ENCODE assay signal across 2 cellular contexts in the genomic region with DNA sequence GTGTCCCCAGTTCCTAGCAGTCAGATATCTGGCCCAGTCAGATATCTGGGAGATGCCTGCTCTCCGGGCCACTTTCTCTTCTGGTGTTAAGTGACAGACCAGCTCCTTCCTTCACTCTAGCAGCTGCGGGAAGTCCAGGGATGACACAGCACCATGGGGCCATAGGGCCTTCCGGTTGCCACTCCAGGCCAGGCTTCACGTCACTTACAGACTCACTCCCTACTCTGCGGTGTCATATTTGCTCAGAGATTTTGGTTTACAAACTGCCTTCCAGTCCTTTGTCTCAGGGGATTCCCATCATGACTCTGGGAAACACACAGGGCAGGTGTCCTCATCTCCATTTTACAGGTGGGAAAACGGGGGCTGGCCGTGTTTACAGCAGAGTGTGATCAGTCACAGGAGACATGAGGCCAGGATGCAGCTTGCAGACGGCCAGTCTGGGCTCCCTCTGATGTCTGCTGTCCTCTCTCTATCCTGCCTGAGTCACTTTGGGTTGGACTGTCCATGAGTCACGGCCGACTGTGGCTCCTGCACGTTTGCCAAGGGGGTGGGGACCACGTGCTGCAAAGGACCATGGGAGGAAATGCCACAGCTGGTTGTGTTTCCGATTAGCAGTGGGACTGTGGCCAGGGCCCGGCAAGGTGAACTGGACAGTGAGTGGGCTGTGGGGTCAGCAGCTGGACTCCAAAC.
A peak's percentile ranks its signal among the peaks of the same experiment; 100 is the strongest.
TF ChIP-seq lines count a peak whose summit lies in the region.

No MANE protein-coding gene starts in this region.

TF ChIP-seq in SK-N-SH, 30 proteins besides CTCF, POLR2A, EP300 and RAD21 (continues in another document):
- TF ChIP-seq, protein P1, sequence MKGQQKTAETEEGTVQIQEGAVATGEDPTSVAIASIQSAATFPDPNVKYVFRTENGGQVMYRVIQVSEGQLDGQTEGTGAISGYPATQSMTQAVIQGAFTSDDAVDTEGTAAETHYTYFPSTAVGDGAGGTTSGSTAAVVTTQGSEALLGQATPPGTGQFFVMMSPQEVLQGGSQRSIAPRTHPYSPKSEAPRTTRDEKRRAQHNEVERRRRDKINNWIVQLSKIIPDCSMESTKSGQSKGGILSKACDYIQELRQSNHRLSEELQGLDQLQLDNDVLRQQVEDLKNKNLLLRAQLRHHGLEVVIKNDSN (IDR thresholded peaks at IDR 0.05; ENCODE audit: borderline replicate concordance, low read depth): peak; percentile 85
- TF ChIP-seq GABPA (IDR thresholded peaks at IDR 0.05; ENCODE audit: low read depth): peak; percentile 38; the same call in 1 of the 2 replicates
- no peak for TF ChIP-seq FOXJ3 (CRISPR knock-in tag; IDR thresholded peaks at IDR 0.05)
- TF ChIP-seq, protein P2, sequence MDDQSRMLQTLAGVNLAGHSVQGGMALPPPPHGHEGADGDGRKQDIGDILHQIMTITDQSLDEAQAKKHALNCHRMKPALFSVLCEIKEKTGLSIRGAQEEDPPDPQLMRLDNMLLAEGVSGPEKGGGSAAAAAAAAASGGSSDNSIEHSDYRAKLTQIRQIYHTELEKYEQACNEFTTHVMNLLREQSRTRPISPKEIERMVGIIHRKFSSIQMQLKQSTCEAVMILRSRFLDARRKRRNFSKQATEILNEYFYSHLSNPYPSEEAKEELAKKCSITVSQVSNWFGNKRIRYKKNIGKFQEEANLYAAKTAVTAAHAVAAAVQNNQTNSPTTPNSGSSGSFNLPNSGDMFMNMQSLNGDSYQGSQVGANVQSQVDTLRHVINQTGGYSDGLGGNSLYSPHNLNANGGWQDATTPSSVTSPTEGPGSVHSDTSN (IDR thresholded peaks at IDR 0.05): peak; percentile 63
- no peak for TF ChIP-seq MEF2A (IDR thresholded peaks at IDR 0.05; ENCODE audit: borderline replicate concordance, low read depth)
- TF ChIP-seq NFIC (IDR thresholded peaks at IDR 0.05; ENCODE audit: borderline replicate concordance): peak; percentile 97
- TF ChIP-seq, protein P3, sequence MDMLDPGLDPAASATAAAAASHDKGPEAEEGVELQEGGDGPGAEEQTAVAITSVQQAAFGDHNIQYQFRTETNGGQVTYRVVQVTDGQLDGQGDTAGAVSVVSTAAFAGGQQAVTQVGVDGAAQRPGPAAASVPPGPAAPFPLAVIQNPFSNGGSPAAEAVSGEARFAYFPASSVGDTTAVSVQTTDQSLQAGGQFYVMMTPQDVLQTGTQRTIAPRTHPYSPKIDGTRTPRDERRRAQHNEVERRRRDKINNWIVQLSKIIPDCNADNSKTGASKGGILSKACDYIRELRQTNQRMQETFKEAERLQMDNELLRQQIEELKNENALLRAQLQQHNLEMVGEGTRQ (IDR thresholded peaks at IDR 0.05; ENCODE audit: borderline replicate concordance, low read depth, low read length): peak; percentile 58
- no peak for TF ChIP-seq YY1 (IDR thresholded peaks at IDR 0.05; ENCODE audit: low read depth)
- peak; percentile 40; the same call in 1 of the 2 replicates for TF ChIP-seq ELF1 (IDR thresholded peaks at IDR 0.05)
- TF ChIP-seq GATA2 (CRISPR knock-in tag; IDR thresholded peaks at IDR 0.05): no peak
- no peak for TF ChIP-seq RFX5 (IDR thresholded peaks at IDR 0.05; ENCODE audit: low read length)
- no peak for TF ChIP-seq SMC3 (IDR thresholded peaks at IDR 0.05; ENCODE audit: low read depth, low read length)
- TF ChIP-seq, protein P4, sequence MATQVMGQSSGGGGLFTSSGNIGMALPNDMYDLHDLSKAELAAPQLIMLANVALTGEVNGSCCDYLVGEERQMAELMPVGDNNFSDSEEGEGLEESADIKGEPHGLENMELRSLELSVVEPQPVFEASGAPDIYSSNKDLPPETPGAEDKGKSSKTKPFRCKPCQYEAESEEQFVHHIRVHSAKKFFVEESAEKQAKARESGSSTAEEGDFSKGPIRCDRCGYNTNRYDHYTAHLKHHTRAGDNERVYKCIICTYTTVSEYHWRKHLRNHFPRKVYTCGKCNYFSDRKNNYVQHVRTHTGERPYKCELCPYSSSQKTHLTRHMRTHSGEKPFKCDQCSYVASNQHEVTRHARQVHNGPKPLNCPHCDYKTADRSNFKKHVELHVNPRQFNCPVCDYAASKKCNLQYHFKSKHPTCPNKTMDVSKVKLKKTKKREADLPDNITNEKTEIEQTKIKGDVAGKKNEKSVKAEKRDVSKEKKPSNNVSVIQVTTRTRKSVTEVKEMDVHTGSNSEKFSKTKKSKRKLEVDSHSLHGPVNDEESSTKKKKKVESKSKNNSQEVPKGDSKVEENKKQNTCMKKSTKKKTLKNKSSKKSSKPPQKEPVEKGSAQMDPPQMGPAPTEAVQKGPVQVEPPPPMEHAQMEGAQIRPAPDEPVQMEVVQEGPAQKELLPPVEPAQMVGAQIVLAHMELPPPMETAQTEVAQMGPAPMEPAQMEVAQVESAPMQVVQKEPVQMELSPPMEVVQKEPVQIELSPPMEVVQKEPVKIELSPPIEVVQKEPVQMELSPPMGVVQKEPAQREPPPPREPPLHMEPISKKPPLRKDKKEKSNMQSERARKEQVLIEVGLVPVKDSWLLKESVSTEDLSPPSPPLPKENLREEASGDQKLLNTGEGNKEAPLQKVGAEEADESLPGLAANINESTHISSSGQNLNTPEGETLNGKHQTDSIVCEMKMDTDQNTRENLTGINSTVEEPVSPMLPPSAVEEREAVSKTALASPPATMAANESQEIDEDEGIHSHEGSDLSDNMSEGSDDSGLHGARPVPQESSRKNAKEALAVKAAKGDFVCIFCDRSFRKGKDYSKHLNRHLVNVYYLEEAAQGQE (IDR thresholded peaks at IDR 0.05; ENCODE audit: low read depth, low read length): peak; percentile 58; the same call in 1 of the 2 replicates
- TF ChIP-seq, protein P5, sequence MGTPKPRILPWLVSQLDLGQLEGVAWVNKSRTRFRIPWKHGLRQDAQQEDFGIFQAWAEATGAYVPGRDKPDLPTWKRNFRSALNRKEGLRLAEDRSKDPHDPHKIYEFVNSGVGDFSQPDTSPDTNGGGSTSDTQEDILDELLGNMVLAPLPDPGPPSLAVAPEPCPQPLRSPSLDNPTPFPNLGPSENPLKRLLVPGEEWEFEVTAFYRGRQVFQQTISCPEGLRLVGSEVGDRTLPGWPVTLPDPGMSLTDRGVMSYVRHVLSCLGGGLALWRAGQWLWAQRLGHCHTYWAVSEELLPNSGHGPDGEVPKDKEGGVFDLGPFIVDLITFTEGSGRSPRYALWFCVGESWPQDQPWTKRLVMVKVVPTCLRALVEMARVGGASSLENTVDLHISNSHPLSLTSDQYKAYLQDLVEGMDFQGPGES (IDR thresholded peaks at IDR 0.05; ENCODE audit: low read depth, low read length): no peak
- TF ChIP-seq MXI1 (IDR thresholded peaks at IDR 0.05; ENCODE audit: low read depth, low read length): 0 out of 2 replicates have a peak, but pooled peaks have one; percentile 48
- TF ChIP-seq TEAD4 (IDR thresholded peaks at IDR 0.05; ENCODE audit: borderline replicate concordance, insufficient read depth): peak; percentile 70
- TF ChIP-seq POLR2AphosphoS5 (IDR thresholded peaks at IDR 0.05; ENCODE audit: low read depth, low read length): peak; percentile 85
- TF ChIP-seq SIN3A (IDR thresholded peaks at IDR 0.05; ENCODE audit: borderline replicate concordance, low read depth, low read length): peak; percentile 73; the same call in 1 of the 2 replicates
- TF ChIP-seq NRF1 (IDR thresholded peaks at IDR 0.05; ENCODE audit: low read depth, low read length): no peak
- no peak for TF ChIP-seq CHD2 (IDR thresholded peaks at IDR 0.05; ENCODE audit: low read length, partially characterized antibody)
- TF ChIP-seq, protein P6, sequence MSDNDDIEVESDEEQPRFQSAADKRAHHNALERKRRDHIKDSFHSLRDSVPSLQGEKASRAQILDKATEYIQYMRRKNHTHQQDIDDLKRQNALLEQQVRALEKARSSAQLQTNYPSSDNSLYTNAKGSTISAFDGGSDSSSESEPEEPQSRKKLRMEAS (IDR thresholded peaks at IDR 0.05; ENCODE audit: low read depth): peak; percentile 96
- no peak for TF ChIP-seq EZH2phosphoT487 (IDR thresholded peaks at IDR 0.05; ENCODE audit: borderline replicate concordance, low read depth)
- peak; percentile 73; the same call in 1 of the 2 replicates for TF ChIP-seq RXRA (IDR thresholded peaks at IDR 0.05; ENCODE audit: borderline replicate concordance, low read depth)

TF ChIP-seq in endothelial cell of umbilical vein, 7 proteins besides CTCF, POLR2A, EP300 and RAD21:
- TF ChIP-seq EZH2 (IDR thresholded peaks at IDR 0.05; ENCODE audit: borderline replicate concordance, low read depth, low read length, severe bottlenecking) (no peak), MYC (IDR thresholded peaks at IDR 0.05; ENCODE audit: low read depth, low read length) (peak; percentile 87), POLR2AphosphoS5 (IDR thresholded peaks at IDR 0.05; ENCODE audit: insufficient read depth, low read depth, low read length) (peak; percentile 97), JUN (IDR thresholded peaks at IDR 0.05; ENCODE audit: borderline replicate concordance, insufficient read depth, insufficient read length, low read depth) (peak; percentile 92), FOS (IDR thresholded peaks at IDR 0.05; ENCODE audit: borderline replicate concordance, insufficient read depth, low read length) (peak; percentile 97), GATA2 (IDR thresholded peaks at IDR 0.05; ENCODE audit: insufficient read depth, insufficient read length, low read depth, low read length) (peak; percentile 35)
- TF ChIP-seq, protein P6 (IDR thresholded peaks at IDR 0.05; ENCODE audit: insufficient read depth, insufficient read length): peak; percentile 99
TF ChIP-seq in endothelial cell of umbilical vein: peak in this region for 6.
